Comparison of ENCODE assay signal across 29 cellular contexts in the genomic region with DNA sequence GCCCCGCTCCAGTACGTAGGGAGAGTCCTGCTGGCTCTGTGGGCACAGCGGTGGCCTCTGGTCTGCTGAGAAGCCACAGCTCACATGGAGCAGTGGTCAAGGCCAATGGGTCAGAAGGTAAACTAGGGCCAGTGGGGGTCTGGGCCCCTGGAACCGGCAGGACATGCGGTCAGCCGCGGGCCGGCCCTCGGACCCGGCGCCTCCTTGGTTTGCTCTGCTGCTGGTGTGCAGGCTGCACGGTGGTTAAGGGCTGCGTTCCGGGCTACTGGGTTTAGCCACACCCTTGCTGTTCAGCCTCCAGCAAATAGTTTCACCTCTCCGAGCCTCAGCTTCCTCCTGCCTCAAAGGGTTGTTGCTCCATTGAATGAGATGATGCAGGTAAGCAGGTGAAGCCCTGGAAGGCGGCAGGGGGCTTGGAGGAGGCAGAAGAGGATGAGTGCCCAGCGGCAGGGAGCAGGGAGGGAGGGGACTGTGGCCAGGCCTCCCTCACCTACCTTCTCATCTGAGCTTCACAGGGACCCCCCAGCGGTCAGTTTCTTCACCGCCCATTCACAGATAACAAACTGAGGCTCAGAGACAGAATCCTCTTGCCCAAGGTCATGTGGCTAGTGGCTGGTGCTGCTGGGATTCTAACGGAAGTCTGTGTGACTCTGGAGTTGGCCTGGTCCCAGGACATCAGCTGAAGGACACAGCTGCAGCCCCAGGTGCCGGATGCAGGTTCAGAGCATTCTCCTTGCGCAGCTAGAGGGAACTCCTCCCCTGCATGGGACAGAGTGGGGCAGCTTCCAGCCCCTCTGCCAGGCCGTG. TPM values are rescaled to one million over a fixed set of nuclear protein-coding genes. Genes with fewer than 3 reads are reported as not detected.
DNase-seq lines count a peak whose midpoint lies in the region; ATAC-seq, FAIRE-seq and TF ChIP-seq lines count a peak whose summit lies in the region.
"Had no signal": no experiment of that assay in that cellular context is flagged by ENCODE, and none has a peak within 500 bp of the region (broad histone marks: within the 10 kb centered on the region; RNA-seq: fewer than 3 reads in every experiment).

No MANE protein-coding gene starts in this region.

- H3K9me1 ChIP-seq in IMR-90 (ENCODE audit: insufficient read depth, low read length) = peaks cover 5% of the 10 kb centered on the region; the same call in 1 of the 2 replicates

- H3K27ac ChIP-seq in IMR-90 (ENCODE audit: insufficient read depth, low read length) = no peak overlapping the region
- no peak overlapping the region for H3K27ac ChIP-seq in SJCRH30
- H3K27ac ChIP-seq in kidney (ENCODE audit: low read depth in 2 of 2, low read length in 2 of 2) = no peak overlapping the region
- H3K27ac ChIP-seq: neutrophil, psoas muscle, testis had no signal

- H2AK9ac ChIP-seq in IMR-90 (replicated peaks; ENCODE audit: low read depth, low read length, poor library complexity) = no peak overlapping the region

- no peak overlapping the region for H2BK20ac ChIP-seq in IMR-90 (ENCODE audit: low read depth, low read length)

- H3K4me1 Mint-ChIP-seq in type B pancreatic cell (ENCODE audit: unreplicated experiment) = peaks cover 22% of the 10 kb centered on the region
- H3K4me1 Mint-ChIP-seq: activated CD4-positive, alpha-beta T cell treated with anti-CD3 and anti-CD28 coated beads, Interleukin-2, amount 10 ng/mL, durations not matched to agents 7 days and 5 days had no signal

- ATAC-seq in IMR-90 (ENCODE audit: low read depth) (no peak), HG03135 (IDR thresholded peaks at IDR 0.05; ENCODE audit: unreplicated experiment) (no peak)
- ATAC-seq: activated T-cell treated with anti-CD3 and anti-CD28 coated beads, Interleukin-2, amount 50 U/mL, for 72 hours; K562; psoas muscle; stimulated activated naive CD8-positive, alpha-beta T cell treated with anti-CD3 and anti-CD28 coated beads, Interleukin-15, Interleukin-2, amounts not matched to agents 100 U/mL and 50 U/mL, for 24 hours had no signal

- no peak overlapping the region for H4K5ac ChIP-seq in IMR-90 (ENCODE audit: low read depth, low read length)

- DNase-seq in IMR-90 = no peak
- DNase-seq in SJCRH30 = peak; percentile 67 to 80
- peak; percentile 48 for DNase-seq in kidney
- DNase-seq in posterior vena cava (ENCODE audit: low spot score) = peak; percentile 78
- DNase-seq in activated CD8-positive, alpha-beta memory T cell treated with anti-CD3 and anti-CD28 coated beads for 24 hours = no peak
- no peak for DNase-seq in type B pancreatic cell (ENCODE audit: extremely low spot score, unreplicated experiment)
- no peak for DNase-seq in NCI-H187 (lab: John Stamatoyannopoulos, UW)
- DNase-seq: activated CD4-positive, alpha-beta T cell treated with anti-CD3 and anti-CD28 coated beads, Interleukin-2, amount 10 ng/mL, durations not matched to agents 7 days and 5 days; activated naive CD4-positive, alpha-beta T cell; activated T-cell treated with anti-CD3 and anti-CD28 coated beads, Interleukin-2, amount 50 U/mL, for 72 hours; CD4-positive, alpha-beta T cell; H7; mammary epithelial cell; NCI-H1105 treated with DMSO at 0.1 percent for 48 hours; NCI-H2029 treated with DMSO at 0.1 percent for 48 hours; NCI-H345; stimulated activated naive CD8-positive, alpha-beta T cell treated with anti-CD3 and anti-CD28 coated beads, Interleukin-15, Interleukin-2, amounts not matched to agents 100 U/mL and 50 U/mL, for 24 hours; T-helper 9 cell; testis had no signal

- H3K4ac ChIP-seq in IMR-90 (ENCODE audit: low read depth, low read length) = no peak overlapping the region

- H3K36me3 Mint-ChIP-seq in type B pancreatic cell = no peaks in the 10 kb centered on the region
- H3K36me3 Mint-ChIP-seq: brain had no signal

- peak overlapping the region; percentile 36 for H2AFZ ChIP-seq in IMR-90 (replicated peaks; ENCODE audit: low read length, poor library complexity)

- no peak overlapping the region for H3K4me2 ChIP-seq in IMR-90 (ENCODE audit: low read depth, low read length)

- FAIRE-seq in kidney (lab: Jason Lieb, UNC) = no peak
- FAIRE-seq: D721Med, endothelial cell of umbilical vein, GM12891, islet of Langerhans, K562 had no signal

- WGBS in IMR-90 (ENCODE audit: extremely low coverage in 2 of 2, insufficient read length in 1 of 2), 2 experiments = 90% methylated on average over 13 of the region's 23 CpGs; no CpG with 5 or more reads in 1 of the 2 experiments

- no peak overlapping the region for H3K18ac ChIP-seq in IMR-90 (ENCODE audit: low read depth, low read length)

- H3K9ac ChIP-seq in IMR-90 (ENCODE audit: low read depth, low read length) (no peak overlapping the region), kidney (ENCODE audit: low read length in 2 of 2) (no peak overlapping the region)

- TF ChIP-seq RAD21 in IMR-90 (IDR thresholded peaks at IDR 0.05; ENCODE audit: low read length) = no peak

- TF ChIP-seq CTCF in IMR-90 (conservative IDR thresholded peaks at IDR 0.05; ENCODE audit: low read depth, low read length) (no peak), kidney (IDR thresholded peaks at IDR 0.05; ENCODE audit: borderline replicate concordance, extremely low read depth, insufficient read depth) (no peak), type B pancreatic cell (conservative IDR thresholded peaks at IDR 0.05) (no peak)

- in situ Hi-C loops in IMR-90 (cut with MboI; ENCODE audit: low sequenced_read_pairs) = no loop called here

- H3K23ac ChIP-seq in IMR-90 (ENCODE audit: low read depth, low read length) = no peak overlapping the region

- intact Hi-C loops in IMR-90 (cut with micrococcal nuclease) = no loop called here
- intact Hi-C loops in kidney (cut with DNase I) = no loop called here
- intact Hi-C loops in posterior vena cava (cut with DNase I) = loop anchor here in 1 of 2 donors (5.0 kb wide), 1 partner anchor 181 kb away; no protein-coding TSS in a partner anchor

- TF ChIP-seq POLR2A in IMR-90 (IDR thresholded peaks at IDR 0.05; ENCODE audit: low read depth, low read length) = no peak

- peaks cover 10% of the 10 kb centered on the region for H3K4me1 ChIP-seq in IMR-90 (ENCODE audit: control insufficient read depth, insufficient read depth, low read length)
- H3K4me1 ChIP-seq in SJCRH30 = peaks cover 34% of the 10 kb centered on the region
- H3K4me1 ChIP-seq in kidney (ENCODE audit: control insufficient read depth in 1 of 2, insufficient read depth in 1 of 2, low read depth in 1 of 2, low read length in 2 of 2) = peaks cover 0 to 5% of the 10 kb centered on the region in 2 donors
- H3K4me1 ChIP-seq: psoas muscle, testis had no signal

- H2BK120ac ChIP-seq in IMR-90 (ENCODE audit: low read depth, low read length) = 0 out of 2 replicates have a peak overlapping the region, but pooled peaks have one; percentile 13

- H2AK5ac ChIP-seq in IMR-90 (ENCODE audit: low read depth, low read length) = no peak overlapping the region

- H3K27ac Mint-ChIP-seq in type B pancreatic cell = no peak overlapping the region
- H3K27ac Mint-ChIP-seq: activated CD4-positive, alpha-beta T cell treated with anti-CD3 and anti-CD28 coated beads, Interleukin-2, amount 10 ng/mL, durations not matched to agents 7 days and 5 days; activated T-cell treated with anti-CD3 and anti-CD28 coated beads, Interleukin-2, amount 50 U/mL, for 72 hours; CD4-positive, alpha-beta T cell had no signal

- H3K36me3 ChIP-seq in IMR-90 (ENCODE audit: control insufficient read depth, insufficient read depth, low read length) = no peaks in the 10 kb centered on the region
- H3K36me3 ChIP-seq in SJCRH30 = no peaks in the 10 kb centered on the region
- no peaks in the 10 kb centered on the region for H3K36me3 ChIP-seq in kidney (ENCODE audit: control insufficient read depth in 1 of 2, insufficient read depth in 2 of 2, low read length in 2 of 2)
- H3K36me3 ChIP-seq: MG63, neutrophil had no signal

- peaks cover 0 to 7% of the 10 kb centered on the region in 2 experiments; a peak in 1 of 4 replicates for H3K79me1 ChIP-seq in IMR-90 (ENCODE audit: low read depth in 1 of 2, low read length in 2 of 2)

- H3K4me3 ChIP-seq in IMR-90 (ENCODE audit: insufficient read depth, low read depth, low read length) (no peak overlapping the region), SJCRH30 (no peak overlapping the region), kidney (ENCODE audit: low read length in 2 of 2) (no peak overlapping the region)
- H3K4me3 ChIP-seq: K562, MG63, psoas muscle, testis had no signal

- H3K4me3 Mint-ChIP-seq in type B pancreatic cell = no peak overlapping the region
- H3K4me3 Mint-ChIP-seq: activated CD4-positive, alpha-beta T cell treated with anti-CD3 and anti-CD28 coated beads, Interleukin-2, amount 10 ng/mL, durations not matched to agents 7 days and 5 days; activated T-cell treated with anti-CD3 and anti-CD28 coated beads, Interleukin-2, amount 50 U/mL, for 72 hours; CD4-positive, alpha-beta T cell had no signal

- no peak overlapping the region for H4K91ac ChIP-seq in IMR-90 (ENCODE audit: insufficient read depth, low read depth, low read length)

- no peak overlapping the region for H2BK5ac ChIP-seq in IMR-90 (ENCODE audit: low read depth, low read length, poor library complexity, severe bottlenecking)

- no peaks in the 10 kb centered on the region for H3K9me3 ChIP-seq in IMR-90 (ENCODE audit: control insufficient read depth, insufficient read depth, low read length)
- H3K9me3 ChIP-seq in SJCRH30 (replicated peaks) = no peaks in the 10 kb centered on the region
- H3K9me3 ChIP-seq in kidney (ENCODE audit: control insufficient read depth in 1 of 2, low read length in 2 of 2) = no peaks in the 10 kb centered on the region
- H3K9me3 ChIP-seq: MG63, neutrophil, psoas muscle, testis had no signal

- CTCF ChIA-PET in IMR-90 (lab: Yijun Ruan, JAX) = no interaction called here

- BruUV-seq in IMR-90 (replicated peaks; lab: Mats Ljungman, UMichigan) = no TSS peak

- no peaks in the 10 kb centered on the region for H3K9me3 Mint-ChIP-seq in type B pancreatic cell
- H3K9me3 Mint-ChIP-seq: activated CD4-positive, alpha-beta T cell treated with anti-CD3 and anti-CD28 coated beads, Interleukin-2, amount 10 ng/mL, durations not matched to agents 7 days and 5 days; activated T-cell treated with anti-CD3 and anti-CD28 coated beads, Interleukin-2, amount 50 U/mL, for 72 hours; CD4-positive, alpha-beta T cell had no signal

- H2BK15ac ChIP-seq in IMR-90 (ENCODE audit: low read depth, low read length) = no peak overlapping the region

- H3K27me3 Mint-ChIP-seq in type B pancreatic cell = peaks cover 19% of the 10 kb centered on the region

- POLR2A ChIA-PET in IMR-90 (lab: Charles Lee; ENCODE audit: unreplicated experiment) = interaction anchor here (0.6 kb wide), 1 partner anchor 35 kb away, joined by 13 read pairs; no protein-coding TSS in a partner anchor

- dilution Hi-C loops in IMR-90 (cut with HindIII; ENCODE audit: low sequenced_read_pairs, unreplicated experiment) = no loop called here

- no peaks in the 10 kb centered on the region for H3K27me3 ChIP-seq in IMR-90 (ENCODE audit: control insufficient read depth, insufficient read depth, low read length)
- no peaks in the 10 kb centered on the region for H3K27me3 ChIP-seq in SJCRH30
- H3K27me3 ChIP-seq: MG63, testis had no signal

- H4K8ac ChIP-seq in IMR-90 (ENCODE audit: low read depth in 2 of 2, low read length in 2 of 2) = no peak overlapping the region

- peaks cover 6% of the 10 kb centered on the region; the same call in 1 of the 2 replicates for H4K20me1 ChIP-seq in IMR-90 (ENCODE audit: insufficient read depth, low read length)

- no peak overlapping the region for H3K56ac ChIP-seq in IMR-90 (ENCODE audit: extremely low read depth, insufficient read depth, low read length)

- no peak overlapping the region for H3K14ac ChIP-seq in IMR-90 (replicated peaks; ENCODE audit: low read depth, low read length)

RNA-seq across cellular contexts. Expression of a gene that starts 3.7 kb away (rescaled TPM):
- total RNA-seq in IMR-90 (2012; rRNA removed) = 19.2 and 21.1 TPM in 2 replicates
- polyA plus RNA-seq in IMR-90 (2012; rRNA removed) = 154 and 173 TPM in 2 replicates
- polyA plus RNA-seq in IMR-90 (2012; cell fraction: cytosol; rRNA removed) = 95.5 and 194 TPM in 2 replicates
- 391 and 419 TPM in 2 replicates for polyA plus RNA-seq in IMR-90 (2012; cell fraction: nucleus; rRNA removed; ENCODE audit: low replicate concordance)
- total RNA-seq in SJCRH30 (2014; rRNA removed; shearing (Covaris generic)) = 30.9 and 32.1 TPM in 2 replicates
- 23.8 TPM for total RNA-seq in kidney
- polyA plus RNA-seq in kidney (ENCODE audit: insufficient read depth, low read depth, low replicate concordance) = 2.4 TPM
- total RNA-seq in posterior vena cava = 100 to 1,000 TPM in 1 of 2 donors, 10 to 100 TPM in 1; 71.1 to 196 TPM
- 16.1 and 112 TPM in 2 replicates for total RNA-seq in type B pancreatic cell (ENCODE audit: low replicate concordance)

Comparison
In these comparisons a context has a peak if more than half of its experiments do, and no peak if none do; other contexts are left out.
1. DNase-seq: peak in SJCRH30 (2 of 2), kidney (single experiment) and posterior vena cava (single experiment); none in IMR-90 (single experiment), activated CD8-positive, alpha-beta memory T cell treated with anti-CD3 and anti-CD28 coated beads for 24 hours (single experiment), type B pancreatic cell (single experiment) and NCI-H187 (0 of 2).